8 cellular contexts compared by ENCODE assay signal in the genomic region with DNA sequence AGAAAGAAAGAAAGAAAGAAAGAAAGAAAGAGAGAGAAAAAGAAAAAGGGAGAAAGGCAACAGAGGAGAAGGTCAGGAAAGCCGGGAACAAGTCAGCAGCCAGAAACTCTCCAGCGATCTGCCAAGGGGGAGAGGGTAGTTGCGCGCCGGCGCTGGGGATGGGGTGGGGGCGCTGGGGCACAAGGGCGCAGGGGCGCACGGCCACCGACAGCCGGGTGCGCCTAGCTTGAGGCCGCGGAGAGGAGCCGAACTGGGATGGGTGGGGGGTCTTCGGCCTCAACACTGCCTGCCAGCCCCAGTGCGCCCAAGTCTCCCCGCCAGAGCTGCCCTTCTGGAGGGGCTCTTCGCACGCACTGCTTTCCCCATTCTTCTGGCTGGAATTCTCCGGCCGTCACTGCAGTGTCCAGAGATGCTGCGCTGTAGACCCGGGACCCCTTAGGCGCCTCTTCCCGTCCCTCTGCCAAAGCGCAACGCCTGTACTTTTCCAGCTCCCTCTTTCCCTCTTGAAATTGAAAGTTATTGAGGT. TPM values are rescaled to one million over a fixed set of nuclear protein-coding genes. Genes with fewer than 3 reads are reported as not detected.
DNase-seq lines count a peak whose midpoint lies in the region; ATAC-seq and TF ChIP-seq lines count a peak whose summit lies in the region.

No MANE protein-coding gene starts in this region.

- peak overlapping the region; percentile 83 for H3K4me3 Mint-ChIP-seq in T-helper 17 cell

- H3K4me1 Mint-ChIP-seq in T-helper 17 cell, result peaks cover 18% of the 10 kb centered on the region

- H3K4me1 ChIP-seq in hepatocyte (ENCODE audit: insufficient read depth), result peaks cover 25% of the 10 kb centered on the region
- peaks cover 15 to 27% (median 19%) of the 10 kb centered on the region in 3 donors for H3K4me1 ChIP-seq in skeletal muscle tissue (ENCODE audit: control insufficient read depth in 3 of 3, insufficient read depth in 3 of 3, low read length in 3 of 3)

- no peaks in the 10 kb centered on the region for H3K79me2 ChIP-seq in hepatocyte

- TF ChIP-seq CTCF in GM13976 (IDR thresholded peaks at IDR 0.05; ENCODE audit: borderline replicate concordance, control extremely low read depth, extremely low read depth, insufficient read depth, missing control alignments), result no peak
- no peak for TF ChIP-seq CTCF in hepatocyte (IDR thresholded peaks at IDR 0.05; ENCODE audit: poor library complexity)

- DNase-seq in GM13976 (ENCODE audit: low spot score), result peak; percentile 14
- no peak for DNase-seq in T-helper 17 cell
- DNase-seq in hepatocyte (ENCODE audit: low spot score), result no peak
- DNase-seq in SW480 (ENCODE audit: low spot score), result no peak
- no peak for DNase-seq in NCI-H187 treated with DMSO at 0.1 percent for 48 hours (lab: John Stamatoyannopoulos, UW)
- no peak for DNase-seq in Ammon's horn (ENCODE audit: low spot score)

- peaks cover 7% of the 10 kb centered on the region for H3K36me3 Mint-ChIP-seq in T-helper 17 cell (ENCODE audit: low read depth)

- H3K27me3 ChIP-seq in hepatocyte, result peaks cover 72% of the 10 kb centered on the region
- H3K27me3 ChIP-seq in skeletal muscle tissue (ENCODE audit: control insufficient read depth in 3 of 3, insufficient read depth in 3 of 3, low read length in 3 of 3), result peaks cover 8 to 22% (median 20%) of the 10 kb centered on the region in 3 donors

- peak overlapping the region; percentile 71 for H3K4me3 ChIP-seq in hepatocyte
- peak overlapping the region; percentile 76 to 83 (median 83) for H3K4me3 ChIP-seq in skeletal muscle tissue (ENCODE audit: low read length in 3 of 3)

- H4K20me1 ChIP-seq in hepatocyte (ENCODE audit: insufficient read depth, poor library complexity, severe bottlenecking), result no peaks in the 10 kb centered on the region

- 0% methylated on average over 10 of the region's 29 CpGs for WGBS in hepatocyte (ENCODE audit: low lambda C conversion rate, missing lambda C conversion rate)

- H2AFZ ChIP-seq in hepatocyte, result peak overlapping the region; percentile 28

- H3K36me3 ChIP-seq in hepatocyte (replicated peaks; ENCODE audit: insufficient read depth, low read depth), result no peaks in the 10 kb centered on the region
- no peaks in the 10 kb centered on the region for H3K36me3 ChIP-seq in skeletal muscle tissue (ENCODE audit: control insufficient read depth in 3 of 3, insufficient read depth in 3 of 3, low read length in 3 of 3)

- H3K9me3 ChIP-seq in T-helper 17 cell (ENCODE audit: control insufficient read depth, low read length, poor library complexity, severe bottlenecking) (no peaks in the 10 kb centered on the region), hepatocyte (ENCODE audit: low read depth) (no peaks in the 10 kb centered on the region), skeletal muscle tissue (ENCODE audit: control insufficient read depth in 3 of 3, low read length in 3 of 3) (no peaks in the 10 kb centered on the region)

- H3K27ac Mint-ChIP-seq in T-helper 17 cell, result no peak overlapping the region

- in situ Hi-C loops in GM13976 (cut with MboI; ENCODE audit: low sequenced_read_pairs, unreplicated experiment), result no loop called here

- H3K27ac ChIP-seq in hepatocyte (peak overlapping the region; percentile 50), skeletal muscle tissue (ENCODE audit: low read depth, low read length) (peak overlapping the region; percentile 65)

- ATAC-seq in T-helper 17 cell (no peak), GM18873 (IDR thresholded peaks at IDR 0.05; ENCODE audit: low FRiP score, unreplicated experiment) (no peak)

- peak overlapping the region; percentile 93 for H3K4me2 ChIP-seq in hepatocyte

- H3K9me2 ChIP-seq in hepatocyte (replicated peaks; ENCODE audit: insufficient read depth), result no peaks in the 10 kb centered on the region

- H3K27me3 Mint-ChIP-seq in T-helper 17 cell, result peaks cover 78% of the 10 kb centered on the region

- H3K9ac ChIP-seq in skeletal muscle tissue (ENCODE audit: low read depth in 1 of 3, low read length in 3 of 3), result peak overlapping the region; percentile 80 to 87 (median 81)

RNA-seq across cellular contexts. Expression of a gene that starts 0.4 kb away (rescaled TPM):
- total RNA-seq in T-helper 17 cell (not detected), hepatocyte (1.9 and 4.8 TPM in 2 replicates), skeletal muscle tissue (6.3 TPM)
- 11.2 and 15.9 TPM in 2 replicates for polyA plus RNA-seq in hepatocyte
